19 cellular contexts compared by ENCODE assay signal in the genomic region with DNA sequence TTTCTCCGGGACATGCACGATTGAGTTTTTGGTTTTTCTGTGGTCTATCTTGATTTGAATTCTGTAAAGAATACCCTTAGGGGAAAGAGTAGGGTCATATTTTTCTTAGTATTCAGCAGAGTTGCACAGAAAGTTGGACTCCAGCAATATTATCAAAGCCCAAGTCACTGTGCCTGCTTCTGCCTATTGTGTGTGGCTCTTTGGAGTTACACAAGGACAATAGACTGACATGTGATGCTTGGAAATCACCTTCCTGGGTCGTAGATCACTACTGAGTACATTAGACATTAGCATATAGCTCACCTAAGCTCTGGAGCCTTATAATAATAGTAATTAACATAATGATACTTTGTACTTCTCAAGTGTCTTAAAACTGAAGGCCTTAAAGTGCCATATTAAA.
"Had no signal": no experiment of that assay in that cellular context is flagged by ENCODE, and none has a peak within 500 bp of the region (broad histone marks: within the 10 kb centered on the region; RNA-seq: fewer than 3 reads in every experiment).

No MANE protein-coding gene starts in this region.

- H3K27me3 ChIP-seq: brain microvascular endothelial cell, neutrophil, spleen, suprapubic skin, upper lobe of left lung had no signal

- H3K27ac ChIP-seq: brain microvascular endothelial cell, lower lobe of right lung, neutrophil, spleen, suprapubic skin, upper lobe of left lung had no signal

- H3K4me3 ChIP-seq: lower lobe of right lung, spleen, suprapubic skin, upper lobe of left lung had no signal

- DNase-seq: activated effector memory CD4-positive, alpha-beta T cell treated with Interleukin-2 at 50 U/mL for 16 hours; activated T-cell treated with anti-CD3 and anti-CD28 coated beads, Interleukin-2, amount 50 U/mL, for 1 hour; amniotic stem cell; brain microvascular endothelial cell; endodermal cell; erythroblast; hypothalamus; lower lobe of right lung; midbrain; naive thymus-derived CD4-positive, alpha-beta T cell; posterior cingulate gyrus; right cardiac atrium; spleen; stimulated activated CD4-positive, alpha-beta T cell treated with anti-CD3 and anti-CD28 coated beads, Interleukin-2, amount 100 ng/mL, for 24 hours; stimulated activated naive CD8-positive, alpha-beta T cell treated with anti-CD3 and anti-CD28 coated beads, Interleukin-15, Interleukin-2, amounts not matched to agents 100 U/mL and 50 U/mL, for 24 hours; T-helper 2 cell; upper lobe of left lung had no signal

- H3K9me3 ChIP-seq: suprapubic skin had no signal

- H3K4me1 ChIP-seq: spleen had no signal

- H3K36me3 ChIP-seq: brain microvascular endothelial cell, lower lobe of right lung, neutrophil, suprapubic skin, upper lobe of left lung had no signal
